8 cellular contexts compared by ENCODE assay signal in genomic region chr4:75724066-75724866, GRCh38. TPM values are rescaled to one million over a fixed set of nuclear protein-coding genes. Genes with fewer than 3 reads are reported as not detected.
DNase-seq lines count a peak whose midpoint lies in the region; ATAC-seq, FAIRE-seq and TF ChIP-seq lines count a peak whose summit lies in the region.

Gene USO1, plus strand, starts transcription at chr4:75724577. Its CDS starts 243 bp downstream, at chr4:75724820.

- H3K27me3 Mint-ChIP-seq in Calu3 (ENCODE audit: unreplicated experiment) (no peaks in the 10 kb centered on the region), memory B cell (no peaks in the 10 kb centered on the region)
- no peaks in the 10 kb centered on the region for H3K27me3 Mint-ChIP-seq in effector memory CD8-positive, alpha-beta T cell

- H3K36me3 Mint-ChIP-seq in Calu3 (ENCODE audit: insufficient read depth, unreplicated experiment): peaks cover 31% of the 10 kb centered on the region
- H3K36me3 Mint-ChIP-seq in effector memory CD8-positive, alpha-beta T cell (ENCODE audit: insufficient read depth): peaks cover 17% of the 10 kb centered on the region
- peaks cover 4% of the 10 kb centered on the region for H3K36me3 Mint-ChIP-seq in memory B cell

- H3K4me1 Mint-ChIP-seq in Calu3 (ENCODE audit: low read depth, unreplicated experiment): peaks cover 29% of the 10 kb centered on the region
- peaks cover 34 to 43% of the 10 kb centered on the region in 2 donors for H3K4me1 Mint-ChIP-seq in effector memory CD8-positive, alpha-beta T cell (ENCODE audit: low read depth in 2 of 2)
- H3K4me1 Mint-ChIP-seq in memory B cell: peaks cover 21% of the 10 kb centered on the region

- peak; percentile 97 for DNase-seq in Calu3
- peak; percentile 77 for DNase-seq in HTR-8/SVneo (ENCODE audit: insufficient read length, low spot score)
- DNase-seq in NOMO-1 treated with DMSO at 0.1 percent for 48 hours (lab: John Stamatoyannopoulos, UW; ENCODE audit: unreplicated experiment): peak; percentile 99
- peak; percentile 98 to 99 for DNase-seq in activated CD8-positive, alpha-beta memory T cell treated with anti-CD3 and anti-CD28 coated beads for 4 hours (ENCODE audit: low read depth in 2 of 2)
- DNase-seq in effector memory CD8-positive, alpha-beta T cell: peak; percentile 99 to 100 (median 100)
- peak; percentile 99 to 100 for DNase-seq in memory B cell (ENCODE audit: low spot score in 2 of 2)
- DNase-seq in stimulated activated CD8-positive, alpha-beta memory T cell treated with anti-CD3 and anti-CD28 coated beads, Interleukin-12 subunit alpha, Interleukin-12 subunit beta, amount 100 ng/mL, for 24 hours (ENCODE audit: extremely low read depth): peak; percentile 97

- TF ChIP-seq CTCF in Calu3 (IDR thresholded peaks at IDR 0.05; ENCODE audit: unreplicated experiment): peak; percentile 44

- H3K9me3 Mint-ChIP-seq in Calu3 (ENCODE audit: low read depth, unreplicated experiment) (no peaks in the 10 kb centered on the region), memory B cell (no peaks in the 10 kb centered on the region)
- no peaks in the 10 kb centered on the region for H3K9me3 Mint-ChIP-seq in effector memory CD8-positive, alpha-beta T cell

- FAIRE-seq in HTR-8/SVneo (lab: Jason Lieb, UNC): peak; percentile 62

- ATAC-seq in GM21367 (IDR thresholded peaks at IDR 0.05; ENCODE audit: unreplicated experiment) (peak; percentile 80), memory B cell (ENCODE audit: low read depth) (peak; percentile 88)
- ATAC-seq in effector memory CD8-positive, alpha-beta T cell (replicated peaks): peak; percentile 88

- peak within 1 kb of the TSS; percentile 96 for H3K27ac Mint-ChIP-seq in Calu3 (ENCODE audit: unreplicated experiment)
- H3K27ac Mint-ChIP-seq in effector memory CD8-positive, alpha-beta T cell: peak within 1 kb of the TSS; percentile 99 to 100
- H3K27ac Mint-ChIP-seq in memory B cell: peak within 1 kb of the TSS; percentile 95

- no TSS peak for BruUV-seq in Calu3 (replicated peaks; lab: Mats Ljungman, UMichigan)

- H3K4me3 Mint-ChIP-seq in Calu3 (ENCODE audit: low read depth, unreplicated experiment) (peak within 1 kb of the TSS; percentile 91), memory B cell (peak within 1 kb of the TSS; percentile 90)
- H3K4me3 Mint-ChIP-seq in effector memory CD8-positive, alpha-beta T cell: peak within 1 kb of the TSS; percentile 100

- intact Hi-C loops in Calu3 (cut with micrococcal nuclease; ENCODE audit: unreplicated experiment): loop anchor here (5.0 kb wide), 2 partner anchors 52 to 72 kb away; partner anchors contain the start of gene G3BP2

- CTCF ChIA-PET in Calu3 (lab: Charles Lee): interaction anchor here (0.5 to 1.6 kb wide), 13 partner anchors 9 to 850 kb away, joined by 3 to 6 read pairs (median 3); partner anchors contain the start of gene G3BP2

RNA-seq across cellular contexts. Expression of gene USO1, which starts in this region (rescaled TPM):
- total RNA-seq in Calu3 (2022): 45.2 and 45.4 TPM in 2 replicates

Comparison
In these comparisons a context has a peak if more than half of its experiments do, and no peak if none do; other contexts are left out.
1. Peak in every context shown above with its lines: DNase-seq and ATAC-seq.